ENCODE assay signal across 8 cellular contexts in genomic region chr18:36075862-36076587, GRCh38. TPM values are rescaled to one million over a fixed set of nuclear protein-coding genes. Genes with fewer than 3 reads are reported as not detected.
DNase-seq lines count a peak whose midpoint lies in the region; ATAC-seq, FAIRE-seq and TF ChIP-seq lines count a peak whose summit lies in the region.
"Had no signal": no experiment of that assay in that cellular context is flagged by ENCODE, and none has a peak within 500 bp of the region (broad histone marks: within the 10 kb centered on the region; RNA-seq: fewer than 3 reads in every experiment).

No MANE protein-coding gene starts in this region.

- H3K79me2 ChIP-seq in K562 (ENCODE audit: control insufficient read depth, insufficient read depth, low read length): no peaks in the 10 kb centered on the region

- H3K4me3 ChIP-seq in K562: no peak overlapping the region
- H3K4me3 ChIP-seq in skeletal muscle cell (ENCODE audit: low read depth, low read length): no peak overlapping the region
- H3K4me3 ChIP-seq: heart left ventricle had no signal

- H4K20me1 ChIP-seq in K562 (replicated peaks; ENCODE audit: control insufficient read depth, insufficient read depth, low read length): no peaks in the 10 kb centered on the region

- CTCF ChIA-PET in K562 (lab: Yijun Ruan, JAX; ENCODE audit: low intra/inter-chr PET ratio): no interaction called here

- TF ChIP-seq EP300 in K562 (IDR thresholded peaks at IDR 0.05; ENCODE audit: low read length): peak; percentile 54; the same call in 1 of the 2 replicates

- ATAC-seq in K562: peak; percentile 75
- ATAC-seq: heart left ventricle had no signal

- POLR2A ChIA-PET in K562 (lab: Yijun Ruan, JAX): interaction anchor here (1.0 kb wide), 1 partner anchor 53 kb away, joined by 3 read pairs; the partner anchor contains the start of gene SLC39A6

- peaks cover 2 to 4% of the 10 kb centered on the region in 2 experiments; a peak in 1 of 5 replicates for H3K27me3 ChIP-seq in K562 (ENCODE audit: control insufficient read depth in 2 of 2, insufficient read depth in 2 of 2, low read length in 2 of 2)

- whole genome bisulfite sequencing in K562 (ENCODE audit: insufficient coverage, low coverage, missing lambda C conversion rate): 41% methylated on average over 6 of the region's 6 CpGs

- H3K9me3 ChIP-seq in K562 (replicated peaks; ENCODE audit: control insufficient read depth, insufficient read depth, low read depth, low read length): no peaks in the 10 kb centered on the region; the same call in 1 of the 2 replicates

- peak; percentile 5 for DNase-seq in GM19238 (ENCODE audit: insufficient read length, low spot score)
- peak; percentile 87 for DNase-seq in M059J (ENCODE audit: low read depth)
- no peak for DNase-seq in K562 (ENCODE audit: extremely low read depth in 1 of 4, low spot score in 3 of 4)
- DNase-seq in skeletal muscle cell (ENCODE audit: low read depth): peak; percentile 41
- DNase-seq in NCI-H146 treated with DMSO at 0.1 percent for 48 hours (lab: John Stamatoyannopoulos, UW; ENCODE audit: unreplicated experiment): no peak
- DNase-seq in NCI-H1694 (lab: John Stamatoyannopoulos, UW): no peak
- no peak for DNase-seq in occipital lobe (lab: John Stamatoyannopoulos, UW)
- DNase-seq: heart left ventricle had no signal

- intact Hi-C loops in K562 (cut with micrococcal nuclease): no loop called here

- no peaks in the 10 kb centered on the region for H3K36me3 ChIP-seq in K562 (ENCODE audit: control insufficient read depth, insufficient read depth, low read length)
- H3K36me3 ChIP-seq: heart left ventricle had no signal

- H3K27ac ChIP-seq in K562 (ENCODE audit: extremely low read depth, low read depth, low read length): no peak overlapping the region
- H3K27ac ChIP-seq: heart left ventricle had no signal

- H2AFZ ChIP-seq in K562 (ENCODE audit: low read depth, low read length): peak overlapping the region; percentile 69

- H3K9me1 ChIP-seq in K562 (ENCODE audit: control insufficient read depth, insufficient read depth, low read length): no peaks in the 10 kb centered on the region

- H3K4me1 ChIP-seq in K562 (replicated peaks in 1 of 2; ENCODE audit: control insufficient read depth in 2 of 2, insufficient read depth in 2 of 2, low read length in 2 of 2): peaks cover 0 to 10% of the 10 kb centered on the region in 2 experiments; a peak in 3 of 5 replicates
- H3K4me1 ChIP-seq: heart left ventricle had no signal

- in situ Hi-C loops in K562 (cut with MboI): no loop called here

- TF ChIP-seq RAD21 in K562 (CRISPR knock-in tag; conservative IDR thresholded peaks at IDR 0.05 in 1 of 2, IDR thresholded peaks at IDR 0.05 in 1 of 2): no peak

- BruUV-seq in K562 (replicated peaks; lab: Mats Ljungman, UMichigan): no TSS peak

- TF ChIP-seq POLR2A in K562 (conservative IDR thresholded peaks at IDR 0.05): no peak

- H3K4me2 ChIP-seq in K562 (ENCODE audit: insufficient read depth, low read length): no peak overlapping the region; the same call in 1 of the 2 replicates

- FAIRE-seq in K562 (lab: Jason Lieb, UNC): no peak

- H3K9ac ChIP-seq in K562 (ENCODE audit: insufficient read depth in 1 of 2, low read depth in 2 of 2, low read length in 2 of 2): no peak overlapping the region

- no peak for TF ChIP-seq CTCF in K562 (IDR thresholded peaks at IDR 0.05 in 2 of 3, conservative IDR thresholded peaks at IDR 0.05 in 1 of 3; ENCODE audit: insufficient read depth in 2 of 3, low read depth in 1 of 3, low read length in 3 of 3)

TF ChIP-seq in K562, 482 proteins besides CTCF, POLR2A, EP300 and RAD21 (continues in another document):
- no peak for TF ChIP-seq ZNF408 (CRISPR knock-in tag; IDR thresholded peaks at IDR 0.05; ENCODE audit: low read depth)
- TF ChIP-seq ZNF507 (tag; conservative IDR thresholded peaks at IDR 0.05): no peak
- TF ChIP-seq JUND (IDR thresholded peaks at IDR 0.05; ENCODE audit: borderline replicate concordance, low read depth, low read length): peak; percentile 56; the same call in 1 of the 2 replicates
- TF ChIP-seq JUND (tag; IDR thresholded peaks at IDR 0.05; ENCODE audit: borderline replicate concordance, low read depth, low read length): peak; percentile 33; the same call in 1 of the 3 replicates
- TF ChIP-seq ZNF175 (CRISPR knock-in tag; IDR thresholded peaks at IDR 0.05; ENCODE audit: low read depth): peak; percentile 65; the same call in 1 of the 2 replicates
- TF ChIP-seq HIVEP1 (CRISPR knock-in tag; IDR thresholded peaks at IDR 0.05): no peak
- no peak for TF ChIP-seq SREBF2 (CRISPR knock-in tag; IDR thresholded peaks at IDR 0.05)

RNA-seq across cellular contexts. Expression of gene RPRD1A, which starts 8.7 kb away (rescaled TPM):
- total RNA-seq in M059J (2014; rRNA removed; shearing (Covaris generic)): 37.8 and 68.5 TPM in 2 replicates
- 113 and 316 TPM in 2 replicates for total RNA-seq in K562 (2011; cell fraction: chromatin; rRNA removed; ENCODE audit: low replicate concordance)
- 99.9 and 122 TPM in 2 replicates for total RNA-seq in K562 (2011; cell fraction: nucleolus; rRNA removed)
- 188 and 269 TPM in 2 replicates for total RNA-seq in K562 (2011; cell fraction: nucleoplasm; rRNA removed)
- total RNA-seq in K562 (2014; rRNA removed): 61.1 and 63.8 TPM in 2 replicates
- total RNA-seq in K562 (2014; rRNA removed; fragmentation: Illumina TruSeq; extraction: Trizol): 69.3 and 74.5 TPM in 2 replicates
- 55.9 and 56.2 TPM in 2 replicates for total RNA-seq in K562 (2015; rRNA removed; fragmentation: Illumina TruSeq; extraction: Trizol)
- 65.0 and 66.0 TPM in 2 replicates for total RNA-seq in K562 (2021)
- 121 and 127 TPM in 2 replicates for polyA plus RNA-seq in K562 (2011; rRNA removed)
- 16.1 and 37.4 TPM in 2 replicates for polyA plus RNA-seq in K562 (2011; cell fraction: cytosol; rRNA removed)
- polyA plus RNA-seq in K562 (2011; cell fraction: nucleus; rRNA removed): 313 and 349 TPM in 2 replicates
- 55.8 and 60.0 TPM in 2 replicates for polyA plus RNA-seq in K562 (2012)
- polyA plus RNA-seq in K562 (2014; fragmentation: Illumina TruSeq; extraction: Trizol): 60.8 and 67.7 TPM in 2 replicates
- polyA plus RNA-seq in K562 (2014; fragmentation: Nextera tagmentation; extraction: Ambion mirVana): 10 to 100 TPM; 30.2 to 36.7 TPM
- polyA plus RNA-seq in K562 (2014; rRNA removed): 130 and 142 TPM in 2 replicates
- polyA minus RNA-seq in K562 (2011; rRNA and poly(A)+ RNA removed): 58.1 and 85.0 TPM in 2 replicates
- 22.3 and 29.2 TPM in 2 replicates for polyA minus RNA-seq in K562 (2011; cell fraction: cytosol; rRNA and poly(A)+ RNA removed)
- 128 and 197 TPM in 2 replicates for polyA minus RNA-seq in K562 (2011; cell fraction: nucleus; rRNA and poly(A)+ RNA removed)
- total RNA-seq in occipital lobe: 162 TPM

RNA-seq across cellular contexts. Expression of gene SLC39A6, which starts 53.1 kb away (rescaled TPM):
- 80.1 and 101 TPM in 2 replicates for total RNA-seq in M059J (2014; rRNA removed; shearing (Covaris generic))
- total RNA-seq in K562 (2011; cell fraction: chromatin; rRNA removed; ENCODE audit: low replicate concordance): 16.4 and 23.0 TPM in 2 replicates
- 16.7 and 19.2 TPM in 2 replicates for total RNA-seq in K562 (2011; cell fraction: nucleolus; rRNA removed)
- 18.1 and 19.9 TPM in 2 replicates for total RNA-seq in K562 (2011; cell fraction: nucleoplasm; rRNA removed)
- total RNA-seq in K562 (2014; rRNA removed): 17.4 and 21.1 TPM in 2 replicates
- total RNA-seq in K562 (2014; rRNA removed; fragmentation: Illumina TruSeq; extraction: Trizol): 19.9 and 20.9 TPM in 2 replicates
- total RNA-seq in K562 (2015; rRNA removed; fragmentation: Illumina TruSeq; extraction: Trizol): 19.0 and 20.6 TPM in 2 replicates
- 13.2 and 14.0 TPM in 2 replicates for total RNA-seq in K562 (2021)
- 16.7 and 17.8 TPM in 2 replicates for polyA plus RNA-seq in K562 (2011; rRNA removed)
- polyA plus RNA-seq in K562 (2011; cell fraction: cytosol; rRNA removed): 11.3 and 13.7 TPM in 2 replicates
- polyA plus RNA-seq in K562 (2011; cell fraction: nucleus; rRNA removed): 14.2 and 16.8 TPM in 2 replicates
- polyA plus RNA-seq in K562 (2012): 8.7 and 10.7 TPM in 2 replicates
- 22.1 and 23.8 TPM in 2 replicates for polyA plus RNA-seq in K562 (2014; fragmentation: Illumina TruSeq; extraction: Trizol)
- 1 to 10 TPM; 5.6 to 6.6 TPM for polyA plus RNA-seq in K562 (2014; fragmentation: Nextera tagmentation; extraction: Ambion mirVana)
- polyA plus RNA-seq in K562 (2014; rRNA removed): 13.2 and 13.8 TPM in 2 replicates
- 26.3 and 34.2 TPM in 2 replicates for polyA minus RNA-seq in K562 (2011; rRNA and poly(A)+ RNA removed)
- 5.0 and 5.6 TPM in 2 replicates for polyA minus RNA-seq in K562 (2011; cell fraction: cytosol; rRNA and poly(A)+ RNA removed)
- polyA minus RNA-seq in K562 (2011; cell fraction: nucleus; rRNA and poly(A)+ RNA removed): 7.3 and 11.8 TPM in 2 replicates
- 185 TPM for total RNA-seq in occipital lobe

RNA-seq across cellular contexts. Expression of gene ELP2, which starts 53.7 kb away (rescaled TPM):
- 58.1 and 63.9 TPM in 2 replicates for total RNA-seq in M059J (2014; rRNA removed; shearing (Covaris generic))
- total RNA-seq in K562 (2011; cell fraction: chromatin; rRNA removed; ENCODE audit: low replicate concordance): 409 and 679 TPM in 2 replicates
- 246 and 294 TPM in 2 replicates for total RNA-seq in K562 (2011; cell fraction: nucleolus; rRNA removed)
- 383 and 472 TPM in 2 replicates for total RNA-seq in K562 (2011; cell fraction: nucleoplasm; rRNA removed)
- total RNA-seq in K562 (2014; rRNA removed): 156 and 158 TPM in 2 replicates
- 123 and 139 TPM in 2 replicates for total RNA-seq in K562 (2014; rRNA removed; fragmentation: Illumina TruSeq; extraction: Trizol)
- total RNA-seq in K562 (2015; rRNA removed; fragmentation: Illumina TruSeq; extraction: Trizol): 72.8 and 76.8 TPM in 2 replicates
- total RNA-seq in K562 (2021): 140 and 148 TPM in 2 replicates
- 188 and 192 TPM in 2 replicates for polyA plus RNA-seq in K562 (2011; rRNA removed)
- polyA plus RNA-seq in K562 (2011; cell fraction: cytosol; rRNA removed): 42.9 and 93.6 TPM in 2 replicates
- 181 and 221 TPM in 2 replicates for polyA plus RNA-seq in K562 (2011; cell fraction: nucleus; rRNA removed)
- 133 and 141 TPM in 2 replicates for polyA plus RNA-seq in K562 (2012)
- 87.4 and 96.0 TPM in 2 replicates for polyA plus RNA-seq in K562 (2014; fragmentation: Illumina TruSeq; extraction: Trizol)
- polyA plus RNA-seq in K562 (2014; fragmentation: Nextera tagmentation; extraction: Ambion mirVana): 100 to 1,000 TPM; 146 to 172 TPM
- polyA plus RNA-seq in K562 (2014; rRNA removed): 84.0 and 94.8 TPM in 2 replicates
- polyA minus RNA-seq in K562 (2011; rRNA and poly(A)+ RNA removed): 262 and 352 TPM in 2 replicates
- 73.4 and 77.3 TPM in 2 replicates for polyA minus RNA-seq in K562 (2011; cell fraction: cytosol; rRNA and poly(A)+ RNA removed)
- polyA minus RNA-seq in K562 (2011; cell fraction: nucleus; rRNA and poly(A)+ RNA removed): 158 and 260 TPM in 2 replicates
- total RNA-seq in occipital lobe: 217 TPM

Comparison
In these comparisons a context has a peak if more than half of its experiments do, and no peak if none do; other contexts are left out.
1. DNase-seq: peak in GM19238 (single experiment), M059J (single experiment) and skeletal muscle cell (single experiment); none in K562 (0 of 4), NCI-H146 treated with DMSO at 0.1 percent for 48 hours (single experiment), NCI-H1694 (single experiment) and occipital lobe (single experiment).